Comparison of ENCODE assay signal across 11 cellular contexts in genomic region chr11:47987310-47987709, GRCh38. TPM values are rescaled to one million over a fixed set of nuclear protein-coding genes. Genes with fewer than 3 reads are reported as not detected.
DNase-seq lines count a peak whose midpoint lies in the region; ATAC-seq, FAIRE-seq and TF ChIP-seq lines count a peak whose summit lies in the region.
"Had no signal": no experiment of that assay in that cellular context is flagged by ENCODE, and none has a peak within 500 bp of the region (broad histone marks: within the 10 kb centered on the region; RNA-seq: fewer than 3 reads in every experiment).

No MANE protein-coding gene starts in this region.

- H3K27me3 ChIP-seq in liver (ENCODE audit: control insufficient read depth in 4 of 4, insufficient read depth in 4 of 4, low read length in 3 of 4) (no peaks in the 10 kb centered on the region), right lobe of liver (no peaks in the 10 kb centered on the region), Peyer's patch (no peaks in the 10 kb centered on the region)

- WGBS in liver, result 87% methylated on average over 2 of the region's 2 CpGs
- WGBS in right lobe of liver (ENCODE audit: insufficient coverage, low coverage, low lambda C conversion rate, missing lambda C conversion rate), result 58% methylated on average over 2 of the region's 2 CpGs

- H3K36me3 ChIP-seq in liver (ENCODE audit: control insufficient read depth in 4 of 4, insufficient read depth in 3 of 4, low read depth in 1 of 4, low read length in 3 of 4) (no peaks in the 10 kb centered on the region), right lobe of liver (no peaks in the 10 kb centered on the region), Peyer's patch (no peaks in the 10 kb centered on the region)

- no peak for FAIRE-seq in RCC 7860 (lab: Jason Lieb, UNC)

- H3K27ac ChIP-seq in liver (ENCODE audit: low read depth in 1 of 2, low read length in 2 of 2) (peak overlapping the region; percentile 50 to 57), right lobe of liver (peak overlapping the region in 1 of 3 donors; percentile 11), Peyer's patch (peak overlapping the region; percentile 15 to 74 (median 62))

- H3K9me3 ChIP-seq in liver (ENCODE audit: control insufficient read depth in 4 of 4, low read length in 3 of 4) (no peaks in the 10 kb centered on the region), right lobe of liver (no peaks in the 10 kb centered on the region), Peyer's patch (no peaks in the 10 kb centered on the region)

- TF ChIP-seq RAD21 in liver (IDR thresholded peaks at IDR 0.05), result no peak

- intact Hi-C loops in right lobe of liver (cut with DNase I), result no loop called here
- intact Hi-C loops in left colon (cut with DNase I, micrococcal nuclease), result no loop called here

- peak overlapping the region in 1 of 2 donors; percentile 4 for H3K9ac ChIP-seq in liver (ENCODE audit: low read depth in 1 of 2, low read length in 2 of 2)

- H3K4me1 ChIP-seq in liver (ENCODE audit: control insufficient read depth in 4 of 4, insufficient read depth in 4 of 4, low read length in 3 of 4) (peaks cover 4 to 45% (median 30%) of the 10 kb centered on the region in 4 donors), right lobe of liver (peaks cover 0 to 58% (median 22%) of the 10 kb centered on the region in 4 donors), Peyer's patch (peaks cover 0 to 75% (median 6%) of the 10 kb centered on the region in 4 donors)

- no peak overlapping the region for H3K4me3 ChIP-seq in liver (ENCODE audit: low read depth in 1 of 3, low read length in 3 of 3)
- no peak overlapping the region for H3K4me3 ChIP-seq in right lobe of liver
- H3K4me3 ChIP-seq in Peyer's patch, result no peak overlapping the region

- ATAC-seq in right lobe of liver (no peak), left colon (peak; percentile 20)
- ATAC-seq: T-cell had no signal

- TF ChIP-seq POLR2A in right lobe of liver (IDR thresholded peaks at IDR 0.05) (no peak), Peyer's patch (IDR thresholded peaks at IDR 0.05) (no peak)

- DNase-seq in right lobe of liver (no peak), Peyer's patch (no peak), left colon (no peak), NCI-H1436 treated with DMSO at 0.1 percent for 48 hours (lab: John Stamatoyannopoulos, UW) (no peak), DMS79 (lab: John Stamatoyannopoulos, UW) (no peak), RCC 7860 (ENCODE audit: low spot score) (no peak)
- DNase-seq in stimulated activated CD4-positive, alpha-beta T cell treated with anti-CD3 and anti-CD28 coated beads, Interleukin-1b, Interleukin-23, amount 100 ng/mL, for 48 hours, result no peak
- DNase-seq: NCI-H146, occipital lobe, T-cell had no signal

- no peak for TF ChIP-seq CTCF in liver (IDR thresholded peaks at IDR 0.05; ENCODE audit: low read depth, low read length, missing input control)
- no peak for TF ChIP-seq CTCF in right lobe of liver (IDR thresholded peaks at IDR 0.05)
- TF ChIP-seq CTCF in Peyer's patch (IDR thresholded peaks at IDR 0.05), result no peak

TF ChIP-seq in liver, 16 proteins besides CTCF, POLR2A, EP300 and RAD21:
- TF ChIP-seq, protein P1, sequence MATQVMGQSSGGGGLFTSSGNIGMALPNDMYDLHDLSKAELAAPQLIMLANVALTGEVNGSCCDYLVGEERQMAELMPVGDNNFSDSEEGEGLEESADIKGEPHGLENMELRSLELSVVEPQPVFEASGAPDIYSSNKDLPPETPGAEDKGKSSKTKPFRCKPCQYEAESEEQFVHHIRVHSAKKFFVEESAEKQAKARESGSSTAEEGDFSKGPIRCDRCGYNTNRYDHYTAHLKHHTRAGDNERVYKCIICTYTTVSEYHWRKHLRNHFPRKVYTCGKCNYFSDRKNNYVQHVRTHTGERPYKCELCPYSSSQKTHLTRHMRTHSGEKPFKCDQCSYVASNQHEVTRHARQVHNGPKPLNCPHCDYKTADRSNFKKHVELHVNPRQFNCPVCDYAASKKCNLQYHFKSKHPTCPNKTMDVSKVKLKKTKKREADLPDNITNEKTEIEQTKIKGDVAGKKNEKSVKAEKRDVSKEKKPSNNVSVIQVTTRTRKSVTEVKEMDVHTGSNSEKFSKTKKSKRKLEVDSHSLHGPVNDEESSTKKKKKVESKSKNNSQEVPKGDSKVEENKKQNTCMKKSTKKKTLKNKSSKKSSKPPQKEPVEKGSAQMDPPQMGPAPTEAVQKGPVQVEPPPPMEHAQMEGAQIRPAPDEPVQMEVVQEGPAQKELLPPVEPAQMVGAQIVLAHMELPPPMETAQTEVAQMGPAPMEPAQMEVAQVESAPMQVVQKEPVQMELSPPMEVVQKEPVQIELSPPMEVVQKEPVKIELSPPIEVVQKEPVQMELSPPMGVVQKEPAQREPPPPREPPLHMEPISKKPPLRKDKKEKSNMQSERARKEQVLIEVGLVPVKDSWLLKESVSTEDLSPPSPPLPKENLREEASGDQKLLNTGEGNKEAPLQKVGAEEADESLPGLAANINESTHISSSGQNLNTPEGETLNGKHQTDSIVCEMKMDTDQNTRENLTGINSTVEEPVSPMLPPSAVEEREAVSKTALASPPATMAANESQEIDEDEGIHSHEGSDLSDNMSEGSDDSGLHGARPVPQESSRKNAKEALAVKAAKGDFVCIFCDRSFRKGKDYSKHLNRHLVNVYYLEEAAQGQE (IDR thresholded peaks at IDR 0.05), result no peak
- TF ChIP-seq EGR1 (IDR thresholded peaks at IDR 0.05; ENCODE audit: low read depth in 2 of 2) (no peak), JUND (IDR thresholded peaks at IDR 0.05) (no peak)
- TF ChIP-seq, protein P2, sequence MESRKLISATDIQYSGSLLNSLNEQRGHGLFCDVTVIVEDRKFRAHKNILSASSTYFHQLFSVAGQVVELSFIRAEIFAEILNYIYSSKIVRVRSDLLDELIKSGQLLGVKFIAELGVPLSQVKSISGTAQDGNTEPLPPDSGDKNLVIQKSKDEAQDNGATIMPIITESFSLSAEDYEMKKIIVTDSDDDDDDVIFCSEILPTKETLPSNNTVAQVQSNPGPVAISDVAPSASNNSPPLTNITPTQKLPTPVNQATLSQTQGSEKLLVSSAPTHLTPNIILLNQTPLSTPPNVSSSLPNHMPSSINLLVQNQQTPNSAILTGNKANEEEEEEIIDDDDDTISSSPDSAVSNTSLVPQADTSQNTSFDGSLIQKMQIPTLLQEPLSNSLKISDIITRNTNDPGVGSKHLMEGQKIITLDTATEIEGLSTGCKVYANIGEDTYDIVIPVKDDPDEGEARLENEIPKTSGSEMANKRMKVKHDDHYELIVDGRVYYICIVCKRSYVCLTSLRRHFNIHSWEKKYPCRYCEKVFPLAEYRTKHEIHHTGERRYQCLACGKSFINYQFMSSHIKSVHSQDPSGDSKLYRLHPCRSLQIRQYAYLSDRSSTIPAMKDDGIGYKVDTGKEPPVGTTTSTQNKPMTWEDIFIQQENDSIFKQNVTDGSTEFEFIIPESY (IDR thresholded peaks at IDR 0.05), result no peak

RNA-seq across cellular contexts. Expression of gene PTPRJ, which starts 7.0 kb away (rescaled TPM):
- total RNA-seq in liver (10 to 100 TPM; 23.3 to 24.7 TPM), right lobe of liver (10 to 100 TPM; 12.5 to 33.0 (median 19.8) TPM), Peyer's patch (10 to 100 TPM; 28.1 to 50.1 (median 37.5) TPM), left colon (10 to 100 TPM; 38.5 to 58.9 TPM)
- 1 to 10 TPM; 4.1 to 5.8 TPM for polyA plus RNA-seq in liver
